ENCODE assay signal across 26 cellular contexts in the genomic region with DNA sequence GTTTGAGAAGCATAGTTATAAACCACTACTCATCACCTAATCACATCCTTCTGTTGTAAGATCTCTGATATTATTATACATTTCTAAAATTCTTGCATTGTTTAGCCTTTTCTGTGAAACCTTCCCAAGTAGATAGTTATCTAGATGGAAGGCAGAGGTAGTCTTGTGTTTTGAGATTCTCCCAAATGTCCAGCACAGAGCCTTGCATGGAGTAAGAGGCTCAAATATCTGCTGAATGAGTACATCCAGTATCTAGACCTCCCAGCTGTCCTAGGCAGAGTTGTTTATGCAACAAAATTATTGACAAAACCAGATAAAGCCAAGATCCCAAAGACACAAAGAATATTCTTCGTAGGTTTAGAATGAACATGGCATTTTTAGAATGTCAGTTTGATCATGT.
"Had no signal": no experiment of that assay in that cellular context is flagged by ENCODE, and none has a peak within 500 bp of the region (broad histone marks: within the 10 kb centered on the region; RNA-seq: fewer than 3 reads in every experiment).

No MANE protein-coding gene starts in this region.

- H3K36me3 ChIP-seq: esophagus squamous epithelium, heart right ventricle, right lobe of liver, upper lobe of left lung had no signal

- H3K27ac ChIP-seq: body of pancreas, esophagus squamous epithelium, heart right ventricle, right lobe of liver, upper lobe of left lung had no signal

- H3K36me3 Mint-ChIP-seq: activated CD4-positive, alpha-beta memory T cell treated with anti-CD3 and anti-CD28 coated beads for 36 hours; activated naive CD8-positive, alpha-beta T cell treated with anti-CD3 and anti-CD28 coated beads, Interleukin-2, amount 10 ng/mL, durations not matched to agents 7 days and 5 days; naive thymus-derived CD4-positive, alpha-beta T cell; stimulated activated effector memory CD8-positive, alpha-beta T cell treated with anti-CD3 and anti-CD28 coated beads, Interleukin-12 subunit alpha, Interleukin-12 subunit beta, amount 100 ng/mL, for 72 hours had no signal

- H3K9me3 ChIP-seq: body of pancreas, esophagus squamous epithelium, right lobe of liver, upper lobe of left lung had no signal

- H3K4me1 ChIP-seq: body of pancreas, right lobe of liver, upper lobe of left lung had no signal

- H3K4me1 Mint-ChIP-seq: activated naive CD8-positive, alpha-beta T cell treated with anti-CD3 and anti-CD28 coated beads, Interleukin-2, amount 10 ng/mL, durations not matched to agents 7 days and 5 days; neural crest cell; stimulated activated effector memory CD8-positive, alpha-beta T cell treated with anti-CD3 and anti-CD28 coated beads, Interleukin-12 subunit alpha, Interleukin-12 subunit beta, amount 100 ng/mL, for 72 hours; T-helper 17 cell had no signal

- H3K27me3 ChIP-seq: body of pancreas, esophagus squamous epithelium, heart right ventricle, right lobe of liver, upper lobe of left lung had no signal

- H3K4me3 ChIP-seq: body of pancreas, esophagus squamous epithelium, heart right ventricle, lung, right lobe of liver, upper lobe of left lung had no signal

- H3K27me3 Mint-ChIP-seq: naive thymus-derived CD4-positive, alpha-beta T cell; stimulated activated naive CD8-positive, alpha-beta T cell treated with anti-CD3 and anti-CD28 coated beads, Interleukin-15, amount 100 ng/mL, for 72 hours had no signal

- H3K9me3 Mint-ChIP-seq: activated naive CD4-positive, alpha-beta T cell treated with anti-CD3 and anti-CD28 coated beads for 36 hours; activated T-cell treated with anti-CD3 and anti-CD28 coated beads, Interleukin-2, amount 50 U/mL, for 72 hours; neural crest cell; stimulated activated effector memory CD8-positive, alpha-beta T cell treated with anti-CD3 and anti-CD28 coated beads, Interleukin-12 subunit alpha, Interleukin-12 subunit beta, amount 100 ng/mL, for 72 hours had no signal

- H3K4me3 Mint-ChIP-seq: activated CD4-positive, alpha-beta memory T cell treated with anti-CD3 and anti-CD28 coated beads for 36 hours; activated naive CD4-positive, alpha-beta T cell treated with anti-CD3 and anti-CD28 coated beads for 36 hours; activated naive CD8-positive, alpha-beta T cell treated with anti-CD3 and anti-CD28 coated beads, Interleukin-2, amount 10 ng/mL, durations not matched to agents 7 days and 5 days; activated T-cell treated with anti-CD3 and anti-CD28 coated beads, Interleukin-2, amount 50 U/mL, for 72 hours; naive thymus-derived CD4-positive, alpha-beta T cell; neural crest cell; stimulated activated effector memory CD8-positive, alpha-beta T cell treated with anti-CD3 and anti-CD28 coated beads, Interleukin-12 subunit alpha, Interleukin-12 subunit beta, amount 100 ng/mL, for 72 hours; stimulated activated naive CD8-positive, alpha-beta T cell treated with anti-CD3 and anti-CD28 coated beads, Interleukin-15, amount 100 ng/mL, for 72 hours; T-helper 17 cell had no signal

- FAIRE-seq: colon, keratinocyte, small intestine had no signal

- H3K27ac Mint-ChIP-seq: activated CD4-positive, alpha-beta memory T cell treated with anti-CD3 and anti-CD28 coated beads for 36 hours; activated naive CD4-positive, alpha-beta T cell treated with anti-CD3 and anti-CD28 coated beads for 36 hours; activated naive CD8-positive, alpha-beta T cell treated with anti-CD3 and anti-CD28 coated beads, Interleukin-2, amount 10 ng/mL, durations not matched to agents 7 days and 5 days; activated T-cell treated with anti-CD3 and anti-CD28 coated beads, Interleukin-2, amount 50 U/mL, for 72 hours; naive thymus-derived CD4-positive, alpha-beta T cell; stimulated activated effector memory CD8-positive, alpha-beta T cell treated with anti-CD3 and anti-CD28 coated beads, Interleukin-12 subunit alpha, Interleukin-12 subunit beta, amount 100 ng/mL, for 72 hours; T-helper 17 cell had no signal

- DNase-seq: activated CD4-positive, alpha-beta memory T cell treated with anti-CD3 and anti-CD28 coated beads for 36 hours; activated CD4-positive, alpha-beta T cell treated with anti-CD3 and anti-CD28 coated beads for 48 hours; activated CD4-positive, CD25-positive, alpha-beta regulatory T cell; activated effector memory CD4-positive, alpha-beta T cell treated with Interleukin-2 at 50 U/mL for 16 hours; activated naive CD4-positive, alpha-beta T cell treated with anti-CD3 and anti-CD28 coated beads for 36 hours; activated naive CD8-positive, alpha-beta T cell treated with anti-CD3 and anti-CD28 coated beads, Interleukin-2, amount 10 ng/mL, durations not matched to agents 7 days and 5 days; activated T-cell treated with anti-CD3 and anti-CD28 coated beads, Interleukin-2, amount 50 U/mL, for 72 hours; body of pancreas; caudate nucleus; effector memory CD4-positive, alpha-beta T cell; esophagus squamous epithelium; heart right ventricle; naive thymus-derived CD4-positive, alpha-beta T cell; occipital lobe; right lobe of liver; small intestine; stimulated activated CD4-positive, alpha-beta T cell treated with anti-CD3 and anti-CD28 coated beads, Interleukin-2, amount 100 ng/mL, for 24 hours; stimulated activated naive CD8-positive, alpha-beta T cell treated with anti-CD3 and anti-CD28 coated beads, Interleukin-15, amount 100 ng/mL, for 72 hours; SW 1271; T-helper 17 cell; upper lobe of left lung had no signal
